1 cellular context compared by ENCODE assay signal in genomic region chr5:42268630-42269029, GRCh38.
TF ChIP-seq lines count a peak whose summit lies in the region.

No MANE protein-coding gene starts in this region.

TF ChIP-seq in SK-N-SH treated with all-trans-retinoic acid at 6 μM for 48 hours, 23 proteins besides CTCF, POLR2A, EP300 and RAD21 (continued from another document):
- no peak for TF ChIP-seq CREB5 (CRISPR knock-in tag; IDR thresholded peaks at IDR 0.05; ENCODE audit: low read depth)
TF ChIP-seq in SK-N-SH treated with all-trans-retinoic acid at 6 μM for 48 hours: peak in this region for 0.
